In genomic region chr20:37777556-37777955, GRCh38 we compare ENCODE assay signal across 1 cellular context.
TF ChIP-seq lines count a peak whose summit lies in the region.

No MANE protein-coding gene starts in this region.

TF ChIP-seq in IMR-90, 13 proteins besides CTCF, POLR2A, EP300 and RAD21:
- no peak for TF ChIP-seq CHD1 (IDR thresholded peaks at IDR 0.05; ENCODE audit: low read depth, low read length)
- TF ChIP-seq RFX5 (IDR thresholded peaks at IDR 0.05; ENCODE audit: low read depth, low read length): no peak
- TF ChIP-seq MAZ (IDR thresholded peaks at IDR 0.05; ENCODE audit: borderline replicate concordance, low read depth, low read length): no peak
- no peak for TF ChIP-seq FOS (IDR thresholded peaks at IDR 0.05; ENCODE audit: low read depth, low read length)
- no peak for TF ChIP-seq MXI1 (IDR thresholded peaks at IDR 0.05; ENCODE audit: borderline replicate concordance, low read depth, low read length)
- TF ChIP-seq USF2 (IDR thresholded peaks at IDR 0.05; ENCODE audit: low read depth, low read length): no peak
- TF ChIP-seq ELK1 (IDR thresholded peaks at IDR 0.05; ENCODE audit: borderline replicate concordance, low read depth, low read length): no peak
- no peak for TF ChIP-seq MAFK (IDR thresholded peaks at IDR 0.05; ENCODE audit: low read depth, low read length)
- no peak for TF ChIP-seq CEBPB (IDR thresholded peaks at IDR 0.05; ENCODE audit: low read depth, low read length)
- no peak for TF ChIP-seq BHLHE40 (IDR thresholded peaks at IDR 0.05; ENCODE audit: low read depth, low read length)
- TF ChIP-seq NFE2L2 (IDR thresholded peaks at IDR 0.05; ENCODE audit: low read depth, low read length): no peak
- TF ChIP-seq SMC3 (IDR thresholded peaks at IDR 0.05; ENCODE audit: low read depth, low read length): no peak
- no peak for TF ChIP-seq RCOR1 (IDR thresholded peaks at IDR 0.05; ENCODE audit: insufficient replicate concordance, low read length)
